20 cellular contexts compared by ENCODE assay signal in genomic region chr9:69835412-69836080, GRCh38. TPM values are rescaled to one million over a fixed set of nuclear protein-coding genes. Genes with fewer than 3 reads are reported as not detected.
DNase-seq lines count a peak whose midpoint lies in the region; ATAC-seq, FAIRE-seq and TF ChIP-seq lines count a peak whose summit lies in the region.
"Had no signal": no experiment of that assay in that cellular context is flagged by ENCODE, and none has a peak within 500 bp of the region (broad histone marks: within the 10 kb centered on the region; RNA-seq: fewer than 3 reads in every experiment).

No MANE protein-coding gene starts in this region.

- intact Hi-C loops in activated CD4-positive, alpha-beta memory T cell treated with anti-CD3 and anti-CD28 coated beads for 36 hours (cut with micrococcal nuclease), result loop anchor here (2.0 kb wide), 1 partner anchor 63 kb away; no protein-coding TSS in a partner anchor
- intact Hi-C loops in activated T-helper 2 cell treated with anti-CD3 and anti-CD28 coated beads, Interferon-gamma antibody, Interleukin-2, Interleukin-4, amounts not matched to agents 10 μg/mL and 5 μg/mL and 100 μg/mL, durations not matched to agents 14 hours and 24 hours and 36 hours (cut with micrococcal nuclease), result no loop called here

- peaks cover 3% of the 10 kb centered on the region for H3K9me3 Mint-ChIP-seq in activated CD4-positive, alpha-beta memory T cell treated with anti-CD3 and anti-CD28 coated beads, Interleukin-2, amount 10 ng/mL, durations not matched to agents 7 days and 5 days
- no peaks in the 10 kb centered on the region for H3K9me3 Mint-ChIP-seq in activated CD4-positive, alpha-beta memory T cell treated with anti-CD3 and anti-CD28 coated beads for 36 hours
- peaks cover 11% of the 10 kb centered on the region for H3K9me3 Mint-ChIP-seq in activated T-helper 2 cell treated with anti-CD3 and anti-CD28 coated beads, Interferon-gamma antibody, Interleukin-2, Interleukin-4, amounts not matched to agents 10 μg/mL and 5 μg/mL and 100 μg/mL, durations not matched to agents 14 hours and 24 hours and 36 hours
- no peaks in the 10 kb centered on the region for H3K9me3 Mint-ChIP-seq in stimulated activated naive CD8-positive, alpha-beta T cell treated with anti-CD3 and anti-CD28 coated beads, Interleukin-15, amount 100 ng/mL, for 72 hours

- no peak for DNase-seq in activated CD4-positive, alpha-beta memory T cell treated with anti-CD3 and anti-CD28 coated beads, Interleukin-2, amount 10 ng/mL, durations not matched to agents 7 days and 5 days
- DNase-seq in activated CD4-positive, alpha-beta memory T cell treated with anti-CD3 and anti-CD28 coated beads for 36 hours, result no peak
- DNase-seq in D721Med (ENCODE audit: insufficient read length, low spot score) (no peak), globus pallidus (ENCODE audit: low spot score) (no peak)
- no peak for DNase-seq in activated T-helper 2 cell treated with anti-CD3 and anti-CD28 coated beads, Interferon-gamma antibody, Interleukin-2, Interleukin-4, amounts not matched to agents 10 μg/mL and 5 μg/mL and 100 μg/mL, durations not matched to agents 14 hours and 24 hours and 36 hours (ENCODE audit: low spot score)
- no peak for DNase-seq in stimulated activated naive CD8-positive, alpha-beta T cell treated with anti-CD3 and anti-CD28 coated beads, Interleukin-15, amount 100 ng/mL, for 72 hours
- DNase-seq: CD8-positive, alpha-beta memory T cell; KG1; NCI-H1105 treated with DMSO at 0.1 percent for 48 hours; NCI-H1930; NCI-H226; NCI-H524; NCI-H82; OCI-M1; SHP77 had no signal

- peak; percentile 51 for FAIRE-seq in D721Med (lab: Jason Lieb, UNC)
- FAIRE-seq: A549, GM12891, GM19239, H1 had no signal

- POLR2A ChIA-PET in activated CD4-positive, alpha-beta memory T cell treated with anti-CD3 and anti-CD28 coated beads, Interleukin-2, amount 10 ng/mL, durations not matched to agents 7 days and 5 days (lab: Charles Lee), result interaction anchor here (0.7 to 2.0 kb wide), 3 partner anchors 11 to 77 kb away, joined by 3 to 7 read pairs (median 3); no protein-coding TSS in a partner anchor
- POLR2A ChIA-PET in activated CD4-positive, alpha-beta memory T cell treated with anti-CD3 and anti-CD28 coated beads for 36 hours (lab: Charles Lee), result no interaction called here

- H3K27ac Mint-ChIP-seq in activated CD4-positive, alpha-beta memory T cell treated with anti-CD3 and anti-CD28 coated beads, Interleukin-2, amount 10 ng/mL, durations not matched to agents 7 days and 5 days, result peak overlapping the region; percentile 60
- H3K27ac Mint-ChIP-seq in activated CD4-positive, alpha-beta memory T cell treated with anti-CD3 and anti-CD28 coated beads for 36 hours, result no peak overlapping the region
- H3K27ac Mint-ChIP-seq in activated T-helper 2 cell treated with anti-CD3 and anti-CD28 coated beads, Interferon-gamma antibody, Interleukin-2, Interleukin-4, amounts not matched to agents 10 μg/mL and 5 μg/mL and 100 μg/mL, durations not matched to agents 14 hours and 24 hours and 36 hours, result peak overlapping the region; percentile 78
- peak overlapping the region in 1 of 2 donors; percentile 22 for H3K27ac Mint-ChIP-seq in stimulated activated naive CD8-positive, alpha-beta T cell treated with anti-CD3 and anti-CD28 coated beads, Interleukin-15, amount 100 ng/mL, for 72 hours

- no peak for ATAC-seq in stimulated activated naive CD8-positive, alpha-beta T cell treated with anti-CD3 and anti-CD28 coated beads, Interleukin-15, amount 100 ng/mL, for 72 hours
- ATAC-seq in HG02870 (IDR thresholded peaks at IDR 0.05; ENCODE audit: unreplicated experiment), result no peak
- ATAC-seq: A549 had no signal

- H3K4me1 Mint-ChIP-seq in activated CD4-positive, alpha-beta memory T cell treated with anti-CD3 and anti-CD28 coated beads, Interleukin-2, amount 10 ng/mL, durations not matched to agents 7 days and 5 days, result peaks cover 30% of the 10 kb centered on the region
- H3K4me1 Mint-ChIP-seq in activated CD4-positive, alpha-beta memory T cell treated with anti-CD3 and anti-CD28 coated beads for 36 hours (ENCODE audit: low read depth), result peaks cover 10% of the 10 kb centered on the region
- peaks cover 41% of the 10 kb centered on the region for H3K4me1 Mint-ChIP-seq in activated T-helper 2 cell treated with anti-CD3 and anti-CD28 coated beads, Interferon-gamma antibody, Interleukin-2, Interleukin-4, amounts not matched to agents 10 μg/mL and 5 μg/mL and 100 μg/mL, durations not matched to agents 14 hours and 24 hours and 36 hours (ENCODE audit: low read depth)
- H3K4me1 Mint-ChIP-seq in stimulated activated naive CD8-positive, alpha-beta T cell treated with anti-CD3 and anti-CD28 coated beads, Interleukin-15, amount 100 ng/mL, for 72 hours, result peaks cover 38% of the 10 kb centered on the region

- no peak overlapping the region for H3K4me3 Mint-ChIP-seq in activated CD4-positive, alpha-beta memory T cell treated with anti-CD3 and anti-CD28 coated beads, Interleukin-2, amount 10 ng/mL, durations not matched to agents 7 days and 5 days
- no peak overlapping the region for H3K4me3 Mint-ChIP-seq in activated CD4-positive, alpha-beta memory T cell treated with anti-CD3 and anti-CD28 coated beads for 36 hours
- H3K4me3 Mint-ChIP-seq in activated T-helper 2 cell treated with anti-CD3 and anti-CD28 coated beads, Interferon-gamma antibody, Interleukin-2, Interleukin-4, amounts not matched to agents 10 μg/mL and 5 μg/mL and 100 μg/mL, durations not matched to agents 14 hours and 24 hours and 36 hours (ENCODE audit: low read depth), result peak overlapping the region; percentile 53
- H3K4me3 Mint-ChIP-seq in stimulated activated naive CD8-positive, alpha-beta T cell treated with anti-CD3 and anti-CD28 coated beads, Interleukin-15, amount 100 ng/mL, for 72 hours, result peak overlapping the region; percentile 21 to 53

- CTCF ChIA-PET in activated CD4-positive, alpha-beta memory T cell treated with anti-CD3 and anti-CD28 coated beads, Interleukin-2, amount 10 ng/mL, durations not matched to agents 7 days and 5 days (lab: Charles Lee), result interaction anchor here (1.6 kb wide), 1 partner anchor 84 kb away, joined by 3 read pairs; no protein-coding TSS in a partner anchor
- CTCF ChIA-PET in activated CD4-positive, alpha-beta memory T cell treated with anti-CD3 and anti-CD28 coated beads for 36 hours (lab: Charles Lee), result interaction anchor here (0.6 kb wide), 1 partner anchor 59 kb away, joined by 3 read pairs; no protein-coding TSS in a partner anchor

- no peaks in the 10 kb centered on the region for H3K36me3 Mint-ChIP-seq in activated CD4-positive, alpha-beta memory T cell treated with anti-CD3 and anti-CD28 coated beads, Interleukin-2, amount 10 ng/mL, durations not matched to agents 7 days and 5 days (ENCODE audit: low read depth)
- no peaks in the 10 kb centered on the region for H3K36me3 Mint-ChIP-seq in activated CD4-positive, alpha-beta memory T cell treated with anti-CD3 and anti-CD28 coated beads for 36 hours
- H3K36me3 Mint-ChIP-seq in activated T-helper 2 cell treated with anti-CD3 and anti-CD28 coated beads, Interferon-gamma antibody, Interleukin-2, Interleukin-4, amounts not matched to agents 10 μg/mL and 5 μg/mL and 100 μg/mL, durations not matched to agents 14 hours and 24 hours and 36 hours (ENCODE audit: low read depth), result peaks cover 8% of the 10 kb centered on the region
- H3K36me3 Mint-ChIP-seq: CD8-positive, alpha-beta memory T cell had no signal

- no peak for TF ChIP-seq CTCF in D721Med (IDR thresholded peaks at IDR 0.05; ENCODE audit: insufficient read depth, missing control alignments)

- H3K27me3 Mint-ChIP-seq in activated CD4-positive, alpha-beta memory T cell treated with anti-CD3 and anti-CD28 coated beads, Interleukin-2, amount 10 ng/mL, durations not matched to agents 7 days and 5 days, result no peaks in the 10 kb centered on the region
- H3K27me3 Mint-ChIP-seq in activated CD4-positive, alpha-beta memory T cell treated with anti-CD3 and anti-CD28 coated beads for 36 hours, result peaks cover 2% of the 10 kb centered on the region
- H3K27me3 Mint-ChIP-seq in activated T-helper 2 cell treated with anti-CD3 and anti-CD28 coated beads, Interferon-gamma antibody, Interleukin-2, Interleukin-4, amounts not matched to agents 10 μg/mL and 5 μg/mL and 100 μg/mL, durations not matched to agents 14 hours and 24 hours and 36 hours (ENCODE audit: low read depth), result no peaks in the 10 kb centered on the region
- H3K27me3 Mint-ChIP-seq in stimulated activated naive CD8-positive, alpha-beta T cell treated with anti-CD3 and anti-CD28 coated beads, Interleukin-15, amount 100 ng/mL, for 72 hours, result no peaks in the 10 kb centered on the region

RNA-seq across cellular contexts. Expression of gene CFAP95, which starts 14.9 kb away (rescaled TPM):
- not detected for total RNA-seq in activated CD4-positive, alpha-beta memory T cell treated with anti-CD3 and anti-CD28 coated beads, Interleukin-2, amount 10 ng/mL, durations not matched to agents 7 days and 5 days
- total RNA-seq in activated CD4-positive, alpha-beta memory T cell treated with anti-CD3 and anti-CD28 coated beads for 36 hours, result not detected
- 0.46 and 0.78 TPM in 2 replicates for total RNA-seq in activated T-helper 2 cell treated with anti-CD3 and anti-CD28 coated beads, Interferon-gamma antibody, Interleukin-2, Interleukin-4, amounts not matched to agents 10 μg/mL and 5 μg/mL and 100 μg/mL, durations not matched to agents 14 hours and 24 hours and 36 hours

Comparison
In these comparisons a context has a peak if more than half of its experiments do, and no peak if none do; other contexts are left out.
1. H3K4me3 Mint-ChIP-seq: peak in activated T-helper 2 cell treated with anti-CD3 and anti-CD28 coated beads, Interferon-gamma antibody, Interleukin-2, Interleukin-4, amounts not matched to agents 10 μg/mL and 5 μg/mL and 100 μg/mL, durations not matched to agents 14 hours and 24 hours and 36 hours (single experiment) and stimulated activated naive CD8-positive, alpha-beta T cell treated with anti-CD3 and anti-CD28 coated beads, Interleukin-15, amount 100 ng/mL, for 72 hours (2 of 2); none in activated CD4-positive, alpha-beta memory T cell treated with anti-CD3 and anti-CD28 coated beads, Interleukin-2, amount 10 ng/mL, durations not matched to agents 7 days and 5 days (single experiment) and activated CD4-positive, alpha-beta memory T cell treated with anti-CD3 and anti-CD28 coated beads for 36 hours (single experiment).